In genomic region chr1:81799939-81800740, GRCh38 we compare ENCODE assay signal across 9 cellular contexts. TPM values are rescaled to one million over a fixed set of nuclear protein-coding genes. Genes with fewer than 3 reads are reported as not detected.
A peak's percentile ranks its signal among the peaks of the same experiment; 100 is the strongest.
DNase-seq lines count a peak whose midpoint lies in the region; ATAC-seq and TF ChIP-seq lines count a peak whose summit lies in the region.
"Had no signal": no experiment of that assay in that cellular context is flagged by ENCODE, and none has a peak within 500 bp of the region (broad histone marks: within the 10 kb centered on the region; RNA-seq: fewer than 3 reads in every experiment).

No MANE protein-coding gene starts in this region.

- no peaks in the 10 kb centered on the region for H3K36me3 Mint-ChIP-seq in activated naive CD4-positive, alpha-beta T cell treated with anti-CD3 and anti-CD28 coated beads, Interleukin-2, amount 10 ng/mL, durations not matched to agents 7 days and 5 days

- peak; percentile 49 for DNase-seq in ELR (ENCODE audit: low read depth)
- DNase-seq in NCI-H146 treated with DMSO at 0.1 percent for 48 hours (lab: John Stamatoyannopoulos, UW; ENCODE audit: unreplicated experiment): peak; percentile 34
- DNase-seq in breast epithelium (ENCODE audit: low spot score in 2 of 2): peak in 1 of 2 donors; percentile 49
- peak; percentile 49 for DNase-seq in kidney glomerular epithelial cell (lab: John Stamatoyannopoulos, UW)
- DNase-seq in putamen (ENCODE audit: low spot score): no peak
- DNase-seq in activated naive CD4-positive, alpha-beta T cell treated with anti-CD3 and anti-CD28 coated beads, Interleukin-2, amount 10 ng/mL, durations not matched to agents 7 days and 5 days: no peak

- no peaks in the 10 kb centered on the region for H3K9me3 ChIP-seq in breast epithelium
- H3K9me3 ChIP-seq in subcutaneous abdominal adipose tissue (ENCODE audit: control insufficient read depth in 5 of 5, low read length in 5 of 5): no peaks in the 10 kb centered on the region

- no peak overlapping the region for H3K4me3 Mint-ChIP-seq in activated naive CD4-positive, alpha-beta T cell treated with anti-CD3 and anti-CD28 coated beads, Interleukin-2, amount 10 ng/mL, durations not matched to agents 7 days and 5 days

- no peaks in the 10 kb centered on the region for H3K9me3 Mint-ChIP-seq in activated naive CD4-positive, alpha-beta T cell treated with anti-CD3 and anti-CD28 coated beads, Interleukin-2, amount 10 ng/mL, durations not matched to agents 7 days and 5 days

- TF ChIP-seq CTCF in breast epithelium (IDR thresholded peaks at IDR 0.05): no peak

- H3K27me3 Mint-ChIP-seq in activated naive CD4-positive, alpha-beta T cell treated with anti-CD3 and anti-CD28 coated beads, Interleukin-2, amount 10 ng/mL, durations not matched to agents 7 days and 5 days: peaks cover 48% of the 10 kb centered on the region

- H3K4me3 ChIP-seq in breast epithelium (peak overlapping the region; percentile 80 to 89 (median 86)), subcutaneous abdominal adipose tissue (ENCODE audit: low read depth in 1 of 5, low read length in 5 of 5) (peak overlapping the region; percentile 67 to 97 (median 90))

- intact Hi-C loops in breast epithelium (cut with DNase I; ENCODE audit: low total_unique reads): no loop called here

- peaks cover 4% of the 10 kb centered on the region for H3K4me1 Mint-ChIP-seq in activated naive CD4-positive, alpha-beta T cell treated with anti-CD3 and anti-CD28 coated beads, Interleukin-2, amount 10 ng/mL, durations not matched to agents 7 days and 5 days

- H3K9ac ChIP-seq in subcutaneous abdominal adipose tissue (ENCODE audit: low read length in 5 of 5): peak overlapping the region in 4 of 5 donors; percentile 43 to 82 (median 78)

- H3K27ac ChIP-seq in breast epithelium: peak overlapping the region; percentile 96 to 97
- H3K27ac ChIP-seq in subcutaneous abdominal adipose tissue (ENCODE audit: low read depth, low read length): peak overlapping the region; percentile 97

- H3K27ac Mint-ChIP-seq in activated naive CD4-positive, alpha-beta T cell treated with anti-CD3 and anti-CD28 coated beads, Interleukin-2, amount 10 ng/mL, durations not matched to agents 7 days and 5 days: no peak overlapping the region

- no peak for ATAC-seq in HG02981 (IDR thresholded peaks at IDR 0.05; ENCODE audit: unreplicated experiment)

- H3K36me3 ChIP-seq in breast epithelium: no peaks in the 10 kb centered on the region
- H3K36me3 ChIP-seq in subcutaneous abdominal adipose tissue (ENCODE audit: control insufficient read depth in 5 of 5, insufficient read depth in 5 of 5, low read length in 5 of 5): no peaks in the 10 kb centered on the region

- no peaks in the 10 kb centered on the region for H3K4me1 ChIP-seq in breast epithelium
- peaks cover 2 to 38% (median 25%) of the 10 kb centered on the region in 5 donors for H3K4me1 ChIP-seq in subcutaneous abdominal adipose tissue (ENCODE audit: control insufficient read depth in 5 of 5, insufficient read depth in 5 of 5, low read length in 5 of 5)

- CTCF ChIA-PET in activated naive CD4-positive, alpha-beta T cell treated with anti-CD3 and anti-CD28 coated beads, Interleukin-2, amount 10 ng/mL, durations not matched to agents 7 days and 5 days (lab: Charles Lee): no interaction called here

- no peak for TF ChIP-seq POLR2A in breast epithelium (IDR thresholded peaks at IDR 0.05)

- H3K27me3 ChIP-seq in breast epithelium (no peaks in the 10 kb centered on the region), subcutaneous abdominal adipose tissue (ENCODE audit: control insufficient read depth in 5 of 5, insufficient read depth in 4 of 5, low read length in 5 of 5) (no peaks in the 10 kb centered on the region)

RNA-seq across cellular contexts. Expression of gene ADGRL2, which starts 0.6 kb away (rescaled TPM):
- total RNA-seq in breast epithelium: 10 to 100 TPM; 59.6 to 78.0 (median 74.7) TPM
- total RNA-seq: RPMI7951 had no signal

Comparison
In these comparisons a context has a peak if more than half of its experiments do, and no peak if none do; other contexts are left out.
1. DNase-seq: peak in ELR (single experiment), NCI-H146 treated with DMSO at 0.1 percent for 48 hours (single experiment) and kidney glomerular epithelial cell (single experiment); none in putamen (single experiment) and activated naive CD4-positive, alpha-beta T cell treated with anti-CD3 and anti-CD28 coated beads, Interleukin-2, amount 10 ng/mL, durations not matched to agents 7 days and 5 days (single experiment).